ENCODE assay signal across 1 cellular context in the genomic region with DNA sequence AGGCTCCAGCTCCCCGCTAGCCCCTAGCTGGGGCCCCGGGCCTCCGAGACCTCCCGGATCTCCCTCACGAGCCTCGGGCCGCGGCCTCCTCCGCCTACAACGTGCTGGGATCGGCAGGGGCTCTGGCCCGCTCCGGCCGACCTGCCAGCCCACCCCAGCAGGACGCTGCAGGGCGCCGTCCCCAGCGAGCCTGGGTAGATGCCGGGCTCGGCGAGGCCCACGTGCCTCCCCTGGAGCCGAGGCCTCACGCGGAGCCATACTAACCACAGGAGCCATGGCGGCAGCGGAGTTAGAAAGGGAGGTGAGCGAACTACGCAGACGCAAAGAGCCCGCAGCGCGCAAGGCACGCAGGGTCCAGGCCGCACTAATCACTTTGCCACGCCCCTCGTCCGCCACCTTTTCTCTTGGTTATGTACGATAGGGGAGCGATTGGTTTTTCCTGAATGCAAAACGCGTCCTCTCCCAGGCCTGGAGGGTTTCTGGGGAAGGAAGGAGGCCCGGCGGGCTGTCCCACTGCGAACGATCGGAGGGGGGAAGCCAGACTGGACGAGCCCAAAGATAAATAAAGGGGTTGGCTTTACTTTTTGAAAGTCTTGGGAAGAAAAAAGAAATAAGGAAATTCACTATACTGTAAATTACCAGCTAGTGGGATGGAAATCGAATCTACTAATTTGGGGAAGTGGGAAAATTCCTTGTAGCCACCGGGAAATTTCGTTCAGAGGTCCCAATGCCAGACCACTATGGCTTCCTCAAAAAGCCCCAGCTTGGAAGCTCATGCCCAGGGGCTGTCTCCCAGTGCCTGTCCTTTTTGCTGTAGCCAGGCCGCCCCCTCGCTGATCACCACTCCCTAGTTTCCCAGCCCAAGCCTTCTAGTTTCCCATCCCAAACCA.
TF ChIP-seq lines count a peak whose summit lies in the region.

TSS of gene RPL22 (minus strand) at position 298 of the 890 bp plus-strand sequence. CDS start at position 276, 22 bp downstream.

TF ChIP-seq in HepG2, 621 proteins besides CTCF, POLR2A, EP300 and RAD21 (continued from another document and continues in another):
- TF ChIP-seq, protein P1, sequence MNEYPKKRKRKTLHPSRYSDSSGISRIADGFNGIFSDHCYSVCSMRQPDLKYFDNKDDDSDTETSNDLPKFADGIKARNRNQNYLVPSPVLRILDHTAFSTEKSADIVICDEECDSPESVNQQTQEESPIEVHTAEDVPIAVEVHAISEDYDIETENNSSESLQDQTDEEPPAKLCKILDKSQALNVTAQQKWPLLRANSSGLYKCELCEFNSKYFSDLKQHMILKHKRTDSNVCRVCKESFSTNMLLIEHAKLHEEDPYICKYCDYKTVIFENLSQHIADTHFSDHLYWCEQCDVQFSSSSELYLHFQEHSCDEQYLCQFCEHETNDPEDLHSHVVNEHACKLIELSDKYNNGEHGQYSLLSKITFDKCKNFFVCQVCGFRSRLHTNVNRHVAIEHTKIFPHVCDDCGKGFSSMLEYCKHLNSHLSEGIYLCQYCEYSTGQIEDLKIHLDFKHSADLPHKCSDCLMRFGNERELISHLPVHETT (CRISPR knock-in tag; conservative IDR thresholded peaks at IDR 0.05) = peak; percentile 67; the same call in 1 of the 2 replicates
- TF ChIP-seq RNF2 (conservative IDR thresholded peaks at IDR 0.05; ENCODE audit: low read depth) (peak; percentile 88), ZNF720 (CRISPR knock-in tag; IDR thresholded peaks at IDR 0.05) (no peak), ZFP37 (CRISPR knock-in tag; IDR thresholded peaks at IDR 0.05; ENCODE audit: borderline replicate concordance) (0 out of 2 replicates have a peak, but pooled peaks have one; percentile 65), MXD3 (CRISPR knock-in tag; IDR thresholded peaks at IDR 0.05) (peak; percentile 97), ZNF362 (CRISPR knock-in tag; IDR thresholded peaks at IDR 0.05; ENCODE audit: borderline replicate concordance) (0 out of 2 replicates have a peak, but pooled peaks have one; percentile 40), ARID2 (CRISPR knock-in tag; IDR thresholded peaks at IDR 0.05; ENCODE audit: borderline replicate concordance) (0 out of 2 replicates have a peak, but pooled peaks have one; percentile 26), TOPORS (CRISPR knock-in tag; IDR thresholded peaks at IDR 0.05) (peak; percentile 70), PHF20 (CRISPR knock-in tag; IDR thresholded peaks at IDR 0.05) (peak; percentile 91), ZNF770 (CRISPR knock-in tag; IDR thresholded peaks at IDR 0.05) (peak; percentile 80; the same call in 1 of the 2 replicates), MTERF4 (CRISPR knock-in tag; IDR thresholded peaks at IDR 0.05) (peak; percentile 85; the same call in 1 of the 2 replicates), IRF9 (CRISPR knock-in tag; IDR thresholded peaks at IDR 0.05; ENCODE audit: borderline replicate concordance) (peak; percentile 74; the same call in 1 of the 2 replicates), ZNF883 (CRISPR knock-in tag; IDR thresholded peaks at IDR 0.05; ENCODE audit: not compliant biosample characterization) (peak; percentile 93), MTF1 (CRISPR knock-in tag; IDR thresholded peaks at IDR 0.05) (peak; percentile 46; the same call in 1 of the 2 replicates), POGZ (CRISPR knock-in tag; IDR thresholded peaks at IDR 0.05) (peak; percentile 63; the same call in 1 of the 2 replicates), NBN (conservative IDR thresholded peaks at IDR 0.05) (no peak), SETDB1 (CRISPR knock-in tag; IDR thresholded peaks at IDR 0.05; ENCODE audit: borderline replicate concordance) (no peak), ZNF276 (CRISPR knock-in tag; IDR thresholded peaks at IDR 0.05; ENCODE audit: low read depth) (no peak), SMC3 (IDR thresholded peaks at IDR 0.05; ENCODE audit: low read length) (no peak), ZFY (CRISPR knock-in tag; IDR thresholded peaks at IDR 0.05) (peak; percentile 99), ZNF547 (CRISPR knock-in tag; IDR thresholded peaks at IDR 0.05) (peak; percentile 89), ZNF33A (CRISPR knock-in tag; IDR thresholded peaks at IDR 0.05; ENCODE audit: borderline replicate concordance) (no peak), IKZF4 (CRISPR knock-in tag; IDR thresholded peaks at IDR 0.05; ENCODE audit: borderline replicate concordance, low read depth, not compliant biosample characterization) (no peak), SMAD1 (CRISPR knock-in tag; IDR thresholded peaks at IDR 0.05; ENCODE audit: borderline replicate concordance, low read depth) (no peak), ZNF577 (CRISPR knock-in tag; IDR thresholded peaks at IDR 0.05; ENCODE audit: borderline replicate concordance, low read depth) (0 out of 2 replicates have a peak, but pooled peaks have one; percentile 71)
- TF ChIP-seq, protein P2, sequence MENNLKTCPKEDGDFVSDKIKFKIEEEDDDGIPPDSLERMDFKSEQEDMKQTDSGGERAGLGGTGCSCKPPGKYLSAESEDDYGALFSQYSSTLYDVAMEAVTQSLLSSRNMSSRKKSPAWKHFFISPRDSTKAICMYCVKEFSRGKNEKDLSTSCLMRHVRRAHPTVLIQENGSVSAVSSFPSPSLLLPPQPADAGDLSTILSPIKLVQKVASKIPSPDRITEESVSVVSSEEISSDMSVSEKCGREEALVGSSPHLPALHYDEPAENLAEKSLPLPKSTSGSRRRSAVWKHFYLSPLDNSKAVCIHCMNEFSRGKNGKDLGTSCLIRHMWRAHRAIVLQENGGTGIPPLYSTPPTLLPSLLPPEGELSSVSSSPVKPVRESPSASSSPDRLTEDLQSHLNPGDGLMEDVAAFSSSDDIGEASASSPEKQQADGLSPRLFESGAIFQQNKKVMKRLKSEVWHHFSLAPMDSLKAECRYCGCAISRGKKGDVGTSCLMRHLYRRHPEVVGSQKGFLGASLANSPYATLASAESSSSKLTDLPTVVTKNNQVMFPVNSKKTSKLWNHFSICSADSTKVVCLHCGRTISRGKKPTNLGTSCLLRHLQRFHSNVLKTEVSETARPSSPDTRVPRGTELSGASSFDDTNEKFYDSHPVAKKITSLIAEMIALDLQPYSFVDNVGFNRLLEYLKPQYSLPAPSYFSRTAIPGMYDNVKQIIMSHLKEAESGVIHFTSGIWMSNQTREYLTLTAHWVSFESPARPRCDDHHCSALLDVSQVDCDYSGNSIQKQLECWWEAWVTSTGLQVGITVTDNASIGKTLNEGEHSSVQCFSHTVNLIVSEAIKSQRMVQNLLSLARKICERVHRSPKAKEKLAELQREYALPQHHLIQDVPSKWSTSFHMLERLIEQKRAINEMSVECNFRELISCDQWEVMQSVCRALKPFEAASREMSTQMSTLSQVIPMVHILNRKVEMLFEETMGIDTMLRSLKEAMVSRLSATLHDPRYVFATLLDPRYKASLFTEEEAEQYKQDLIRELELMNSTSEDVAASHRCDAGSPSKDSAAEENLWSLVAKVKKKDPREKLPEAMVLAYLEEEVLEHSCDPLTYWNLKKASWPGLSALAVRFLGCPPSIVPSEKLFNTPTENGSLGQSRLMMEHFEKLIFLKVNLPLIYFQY (CRISPR knock-in tag; IDR thresholded peaks at IDR 0.05; ENCODE audit: borderline replicate concordance) = no peak
- TF ChIP-seq, protein P3, sequence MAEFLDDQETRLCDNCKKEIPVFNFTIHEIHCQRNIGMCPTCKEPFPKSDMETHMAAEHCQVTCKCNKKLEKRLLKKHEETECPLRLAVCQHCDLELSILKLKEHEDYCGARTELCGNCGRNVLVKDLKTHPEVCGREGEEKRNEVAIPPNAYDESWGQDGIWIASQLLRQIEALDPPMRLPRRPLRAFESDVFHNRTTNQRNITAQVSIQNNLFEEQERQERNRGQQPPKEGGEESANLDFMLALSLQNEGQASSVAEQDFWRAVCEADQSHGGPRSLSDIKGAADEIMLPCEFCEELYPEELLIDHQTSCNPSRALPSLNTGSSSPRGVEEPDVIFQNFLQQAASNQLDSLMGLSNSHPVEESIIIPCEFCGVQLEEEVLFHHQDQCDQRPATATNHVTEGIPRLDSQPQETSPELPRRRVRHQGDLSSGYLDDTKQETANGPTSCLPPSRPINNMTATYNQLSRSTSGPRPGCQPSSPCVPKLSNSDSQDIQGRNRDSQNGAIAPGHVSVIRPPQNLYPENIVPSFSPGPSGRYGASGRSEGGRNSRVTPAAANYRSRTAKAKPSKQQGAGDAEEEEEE (CRISPR knock-in tag; IDR thresholded peaks at IDR 0.05; ENCODE audit: borderline replicate concordance) = no peak
- TF ChIP-seq, protein P4, sequence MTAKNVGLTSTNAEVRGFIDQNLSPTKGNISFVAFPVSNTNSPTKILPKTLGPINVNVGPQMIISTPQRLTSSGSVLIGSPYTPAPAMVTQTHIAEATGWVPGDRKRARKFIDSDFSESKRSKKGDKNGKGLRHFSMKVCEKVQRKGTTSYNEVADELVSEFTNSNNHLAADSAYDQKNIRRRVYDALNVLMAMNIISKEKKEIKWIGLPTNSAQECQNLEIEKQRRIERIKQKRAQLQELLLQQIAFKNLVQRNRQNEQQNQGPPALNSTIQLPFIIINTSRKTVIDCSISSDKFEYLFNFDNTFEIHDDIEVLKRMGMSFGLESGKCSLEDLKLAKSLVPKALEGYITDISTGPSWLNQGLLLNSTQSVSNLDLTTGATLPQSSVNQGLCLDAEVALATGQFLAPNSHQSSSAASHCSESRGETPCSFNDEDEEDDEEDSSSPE (CRISPR knock-in tag; IDR thresholded peaks at IDR 0.05) = peak; percentile 61; the same call in 1 of the 2 replicates
- TF ChIP-seq, protein P5, sequence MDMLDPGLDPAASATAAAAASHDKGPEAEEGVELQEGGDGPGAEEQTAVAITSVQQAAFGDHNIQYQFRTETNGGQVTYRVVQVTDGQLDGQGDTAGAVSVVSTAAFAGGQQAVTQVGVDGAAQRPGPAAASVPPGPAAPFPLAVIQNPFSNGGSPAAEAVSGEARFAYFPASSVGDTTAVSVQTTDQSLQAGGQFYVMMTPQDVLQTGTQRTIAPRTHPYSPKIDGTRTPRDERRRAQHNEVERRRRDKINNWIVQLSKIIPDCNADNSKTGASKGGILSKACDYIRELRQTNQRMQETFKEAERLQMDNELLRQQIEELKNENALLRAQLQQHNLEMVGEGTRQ (IDR thresholded peaks at IDR 0.05; ENCODE audit: low read depth, low read length) = no peak
- TF ChIP-seq, protein P5 (CRISPR knock-in tag; IDR thresholded peaks at IDR 0.05; ENCODE audit: borderline replicate concordance) = no peak
